Comparison of ENCODE assay signal across 1 cellular context in the genomic region with DNA sequence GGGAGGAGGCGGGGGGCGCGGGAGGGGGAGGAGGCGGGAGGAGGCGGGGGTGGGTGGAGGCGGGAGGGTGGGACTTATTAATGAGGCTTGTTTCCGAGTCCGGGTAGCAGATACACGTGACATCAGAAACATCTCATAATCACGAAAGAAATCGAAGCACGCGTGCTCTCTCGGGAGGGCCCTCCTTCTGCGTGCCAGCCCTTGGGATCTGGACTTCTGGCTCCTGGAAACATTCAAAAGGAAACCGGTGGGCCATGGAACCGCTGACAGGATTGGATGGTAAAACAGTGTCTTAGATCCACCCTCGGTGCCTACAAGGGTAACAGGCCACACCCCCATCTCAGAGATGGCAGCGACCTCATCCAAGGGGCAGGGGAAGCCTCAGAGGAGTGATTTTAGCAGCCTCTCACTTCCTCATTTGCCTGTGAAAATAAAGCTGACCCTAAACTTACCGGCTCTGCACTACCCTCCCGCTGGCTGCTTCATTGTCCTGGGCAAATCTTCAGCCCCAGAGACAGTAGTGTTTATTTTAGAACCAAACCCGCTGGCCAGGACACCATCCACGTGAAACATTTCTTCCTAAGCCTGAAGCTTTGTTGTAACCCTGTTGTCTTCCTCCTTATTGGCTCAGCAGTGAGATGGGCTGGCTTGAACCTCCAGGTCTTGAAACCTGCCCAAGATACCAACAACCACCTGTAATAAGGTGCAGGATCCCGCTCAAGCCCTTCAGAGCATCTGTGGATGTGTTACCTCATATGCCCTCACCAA.
A peak's percentile ranks its signal among the peaks of the same experiment; 100 is the strongest.
TF ChIP-seq lines count a peak whose summit lies in the region.

No MANE protein-coding gene starts in this region.

TF ChIP-seq in HepG2, 621 proteins besides CTCF, POLR2A, EP300 and RAD21 (continued from another document):
- TF ChIP-seq, protein P1, sequence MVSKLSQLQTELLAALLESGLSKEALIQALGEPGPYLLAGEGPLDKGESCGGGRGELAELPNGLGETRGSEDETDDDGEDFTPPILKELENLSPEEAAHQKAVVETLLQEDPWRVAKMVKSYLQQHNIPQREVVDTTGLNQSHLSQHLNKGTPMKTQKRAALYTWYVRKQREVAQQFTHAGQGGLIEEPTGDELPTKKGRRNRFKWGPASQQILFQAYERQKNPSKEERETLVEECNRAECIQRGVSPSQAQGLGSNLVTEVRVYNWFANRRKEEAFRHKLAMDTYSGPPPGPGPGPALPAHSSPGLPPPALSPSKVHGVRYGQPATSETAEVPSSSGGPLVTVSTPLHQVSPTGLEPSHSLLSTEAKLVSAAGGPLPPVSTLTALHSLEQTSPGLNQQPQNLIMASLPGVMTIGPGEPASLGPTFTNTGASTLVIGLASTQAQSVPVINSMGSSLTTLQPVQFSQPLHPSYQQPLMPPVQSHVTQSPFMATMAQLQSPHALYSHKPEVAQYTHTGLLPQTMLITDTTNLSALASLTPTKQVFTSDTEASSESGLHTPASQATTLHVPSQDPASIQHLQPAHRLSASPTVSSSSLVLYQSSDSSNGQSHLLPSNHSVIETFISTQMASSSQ (IDR thresholded peaks at IDR 0.05; ENCODE audit: low read depth): no peak; the same call in 1 of the 2 replicates
- TF ChIP-seq, protein P1 (CRISPR knock-in tag; IDR thresholded peaks at IDR 0.05; ENCODE audit: borderline replicate concordance): 0 out of 2 replicates have a peak, but pooled peaks have one; percentile 48
- TF ChIP-seq, protein P2, sequence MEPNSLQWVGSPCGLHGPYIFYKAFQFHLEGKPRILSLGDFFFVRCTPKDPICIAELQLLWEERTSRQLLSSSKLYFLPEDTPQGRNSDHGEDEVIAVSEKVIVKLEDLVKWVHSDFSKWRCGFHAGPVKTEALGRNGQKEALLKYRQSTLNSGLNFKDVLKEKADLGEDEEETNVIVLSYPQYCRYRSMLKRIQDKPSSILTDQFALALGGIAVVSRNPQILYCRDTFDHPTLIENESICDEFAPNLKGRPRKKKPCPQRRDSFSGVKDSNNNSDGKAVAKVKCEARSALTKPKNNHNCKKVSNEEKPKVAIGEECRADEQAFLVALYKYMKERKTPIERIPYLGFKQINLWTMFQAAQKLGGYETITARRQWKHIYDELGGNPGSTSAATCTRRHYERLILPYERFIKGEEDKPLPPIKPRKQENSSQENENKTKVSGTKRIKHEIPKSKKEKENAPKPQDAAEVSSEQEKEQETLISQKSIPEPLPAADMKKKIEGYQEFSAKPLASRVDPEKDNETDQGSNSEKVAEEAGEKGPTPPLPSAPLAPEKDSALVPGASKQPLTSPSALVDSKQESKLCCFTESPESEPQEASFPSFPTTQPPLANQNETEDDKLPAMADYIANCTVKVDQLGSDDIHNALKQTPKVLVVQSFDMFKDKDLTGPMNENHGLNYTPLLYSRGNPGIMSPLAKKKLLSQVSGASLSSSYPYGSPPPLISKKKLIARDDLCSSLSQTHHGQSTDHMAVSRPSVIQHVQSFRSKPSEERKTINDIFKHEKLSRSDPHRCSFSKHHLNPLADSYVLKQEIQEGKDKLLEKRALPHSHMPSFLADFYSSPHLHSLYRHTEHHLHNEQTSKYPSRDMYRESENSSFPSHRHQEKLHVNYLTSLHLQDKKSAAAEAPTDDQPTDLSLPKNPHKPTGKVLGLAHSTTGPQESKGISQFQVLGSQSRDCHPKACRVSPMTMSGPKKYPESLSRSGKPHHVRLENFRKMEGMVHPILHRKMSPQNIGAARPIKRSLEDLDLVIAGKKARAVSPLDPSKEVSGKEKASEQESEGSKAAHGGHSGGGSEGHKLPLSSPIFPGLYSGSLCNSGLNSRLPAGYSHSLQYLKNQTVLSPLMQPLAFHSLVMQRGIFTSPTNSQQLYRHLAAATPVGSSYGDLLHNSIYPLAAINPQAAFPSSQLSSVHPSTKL (CRISPR knock-in tag; IDR thresholded peaks at IDR 0.05): peak; percentile 49; the same call in 1 of the 2 replicates
- TF ChIP-seq ATF7-NPFF (CRISPR knock-in tag; IDR thresholded peaks at IDR 0.05; ENCODE audit: low read depth) (0 out of 2 replicates have a peak, but pooled peaks have one; percentile 30), ZNF746 (CRISPR knock-in tag; IDR thresholded peaks at IDR 0.05) (0 out of 2 replicates have a peak, but pooled peaks have one; percentile 2), ZZZ3 (CRISPR knock-in tag; IDR thresholded peaks at IDR 0.05; ENCODE audit: borderline replicate concordance) (0 out of 2 replicates have a peak, but pooled peaks have one; percentile 30), TAF1 (CRISPR knock-in tag; IDR thresholded peaks at IDR 0.05) (0 out of 2 replicates have a peak, but pooled peaks have one; percentile 30), SMC3 (IDR thresholded peaks at IDR 0.05; ENCODE audit: low read length) (0 out of 2 replicates have a peak, but pooled peaks have one; percentile 1), ARNTL (CRISPR knock-in tag; IDR thresholded peaks at IDR 0.05) (peak; percentile 84), IKZF4 (CRISPR knock-in tag; IDR thresholded peaks at IDR 0.05; ENCODE audit: borderline replicate concordance, low read depth, not compliant biosample characterization) (no peak), ZNF124 (CRISPR knock-in tag; IDR thresholded peaks at IDR 0.05) (0 out of 2 replicates have a peak, but pooled peaks have one; percentile 6), NCOA1 (CRISPR knock-in tag; IDR thresholded peaks at IDR 0.05) (no peak), HDAC1 (CRISPR knock-in tag; IDR thresholded peaks at IDR 0.05) (no peak; the same call in 1 of the 2 replicates), SALL1 (CRISPR knock-in tag; IDR thresholded peaks at IDR 0.05) (peak; percentile 82)
